In the genomic region with DNA sequence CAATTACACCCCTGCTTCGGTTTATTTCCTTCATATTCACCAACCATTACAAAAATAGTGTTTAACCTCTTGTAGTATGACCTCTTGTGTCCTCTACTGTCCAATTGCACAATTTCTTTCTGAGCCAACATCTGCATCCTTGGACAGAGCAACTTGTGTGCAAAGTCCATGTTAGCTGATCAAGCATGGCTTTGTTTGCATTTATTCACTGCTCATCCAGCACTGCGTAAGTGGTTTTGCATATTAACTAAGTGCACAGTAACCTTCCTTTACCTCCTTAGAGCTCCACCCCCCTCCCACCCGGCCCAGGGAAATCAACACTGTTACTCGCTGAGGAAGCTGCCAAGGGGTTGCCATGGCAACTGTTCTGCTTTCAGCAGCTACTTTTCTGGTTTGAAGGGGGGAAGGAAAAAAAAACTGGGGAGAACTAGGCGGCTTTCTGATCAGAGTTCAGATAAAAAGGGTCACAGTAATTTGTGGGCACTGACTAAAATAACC, we compare ENCODE assay signal across 8 cellular contexts.
DNase-seq lines count a peak whose midpoint lies in the region; ATAC-seq and TF ChIP-seq lines count a peak whose summit lies in the region.

No MANE protein-coding gene starts in this region.

- DNase-seq in OCI-M1 (lab: John Stamatoyannopoulos, UW) (peak; percentile 58), fibroblast of the conjunctiva (ENCODE audit: low read depth) (peak; percentile 69), neural crest cell (ENCODE audit: low read depth, low spot score) (peak; percentile 34)
- peak; percentile 60 for DNase-seq in activated T-helper 1 cell treated with anti-CD3 and anti-CD28 coated beads, Interleukin-12 subunit alpha, Interleukin-12 subunit beta, Interleukin-2, Interleukin-4 antibody, amounts not matched to agents 30 ng/mL and 10 ng/mL and 1 ng/mL, durations not matched to agents 14 hours and 24 hours and 36 hours (ENCODE audit: low spot score)

- peak overlapping the region; percentile 52 for H3K4me3 Mint-ChIP-seq in activated T-helper 1 cell treated with anti-CD3 and anti-CD28 coated beads, Interleukin-12 subunit alpha, Interleukin-12 subunit beta, Interleukin-2, Interleukin-4 antibody, amounts not matched to agents 30 ng/mL and 10 ng/mL and 1 ng/mL, durations not matched to agents 14 hours and 24 hours and 36 hours
- H3K4me3 Mint-ChIP-seq in neural crest cell = peak overlapping the region; percentile 72
- H3K4me3 Mint-ChIP-seq in stimulated activated naive CD8-positive, alpha-beta T cell treated with anti-CD3 and anti-CD28 coated beads, Interleukin-15, Interleukin-2, amounts not matched to agents 100 ng/mL and 50 ng/mL, for 24 hours = peak overlapping the region; percentile 77

- no peaks in the 10 kb centered on the region for H3K27me3 Mint-ChIP-seq in activated T-helper 1 cell treated with anti-CD3 and anti-CD28 coated beads, Interleukin-12 subunit alpha, Interleukin-12 subunit beta, Interleukin-2, Interleukin-4 antibody, amounts not matched to agents 30 ng/mL and 10 ng/mL and 1 ng/mL, durations not matched to agents 14 hours and 24 hours and 36 hours (ENCODE audit: insufficient read depth)
- no peaks in the 10 kb centered on the region for H3K27me3 Mint-ChIP-seq in neural crest cell (ENCODE audit: low read depth)
- no peaks in the 10 kb centered on the region for H3K27me3 Mint-ChIP-seq in stimulated activated naive CD8-positive, alpha-beta T cell treated with anti-CD3 and anti-CD28 coated beads, Interleukin-15, Interleukin-2, amounts not matched to agents 100 ng/mL and 50 ng/mL, for 24 hours

- intact Hi-C loops in activated T-helper 1 cell treated with anti-CD3 and anti-CD28 coated beads, Interleukin-12 subunit alpha, Interleukin-12 subunit beta, Interleukin-2, Interleukin-4 antibody, amounts not matched to agents 30 ng/mL and 10 ng/mL and 1 ng/mL, durations not matched to agents 14 hours and 24 hours and 36 hours (cut with micrococcal nuclease) = loop anchor here (1.0 to 5.0 kb wide), 11 partner anchors 43 to 1561 kb away; partner anchors contain the start of genes BORA, KLF5 and MZT1

- H3K4me1 Mint-ChIP-seq in activated T-helper 1 cell treated with anti-CD3 and anti-CD28 coated beads, Interleukin-12 subunit alpha, Interleukin-12 subunit beta, Interleukin-2, Interleukin-4 antibody, amounts not matched to agents 30 ng/mL and 10 ng/mL and 1 ng/mL, durations not matched to agents 14 hours and 24 hours and 36 hours (ENCODE audit: low read depth) = peaks cover 39% of the 10 kb centered on the region
- peaks cover 41% of the 10 kb centered on the region for H3K4me1 Mint-ChIP-seq in neural crest cell
- peaks cover 67% of the 10 kb centered on the region for H3K4me1 Mint-ChIP-seq in stimulated activated naive CD8-positive, alpha-beta T cell treated with anti-CD3 and anti-CD28 coated beads, Interleukin-15, Interleukin-2, amounts not matched to agents 100 ng/mL and 50 ng/mL, for 24 hours (ENCODE audit: low read depth)

- no peaks in the 10 kb centered on the region for H3K36me3 Mint-ChIP-seq in activated T-helper 1 cell treated with anti-CD3 and anti-CD28 coated beads, Interleukin-12 subunit alpha, Interleukin-12 subunit beta, Interleukin-2, Interleukin-4 antibody, amounts not matched to agents 30 ng/mL and 10 ng/mL and 1 ng/mL, durations not matched to agents 14 hours and 24 hours and 36 hours (ENCODE audit: low read depth)
- no peaks in the 10 kb centered on the region for H3K36me3 Mint-ChIP-seq in neural crest cell (ENCODE audit: low read depth)
- H3K36me3 Mint-ChIP-seq in stimulated activated naive CD8-positive, alpha-beta T cell treated with anti-CD3 and anti-CD28 coated beads, Interleukin-15, Interleukin-2, amounts not matched to agents 100 ng/mL and 50 ng/mL, for 24 hours (ENCODE audit: low read depth) = no peaks in the 10 kb centered on the region

- H3K9me3 Mint-ChIP-seq in activated T-helper 1 cell treated with anti-CD3 and anti-CD28 coated beads, Interleukin-12 subunit alpha, Interleukin-12 subunit beta, Interleukin-2, Interleukin-4 antibody, amounts not matched to agents 30 ng/mL and 10 ng/mL and 1 ng/mL, durations not matched to agents 14 hours and 24 hours and 36 hours = no peaks in the 10 kb centered on the region
- H3K9me3 Mint-ChIP-seq in neural crest cell = no peaks in the 10 kb centered on the region
- H3K9me3 Mint-ChIP-seq in stimulated activated naive CD8-positive, alpha-beta T cell treated with anti-CD3 and anti-CD28 coated beads, Interleukin-15, Interleukin-2, amounts not matched to agents 100 ng/mL and 50 ng/mL, for 24 hours = no peaks in the 10 kb centered on the region

- peak overlapping the region; percentile 79 for H3K27ac Mint-ChIP-seq in activated T-helper 1 cell treated with anti-CD3 and anti-CD28 coated beads, Interleukin-12 subunit alpha, Interleukin-12 subunit beta, Interleukin-2, Interleukin-4 antibody, amounts not matched to agents 30 ng/mL and 10 ng/mL and 1 ng/mL, durations not matched to agents 14 hours and 24 hours and 36 hours
- peak overlapping the region; percentile 95 for H3K27ac Mint-ChIP-seq in neural crest cell (ENCODE audit: unreplicated experiment)
- H3K27ac Mint-ChIP-seq in stimulated activated naive CD8-positive, alpha-beta T cell treated with anti-CD3 and anti-CD28 coated beads, Interleukin-15, Interleukin-2, amounts not matched to agents 100 ng/mL and 50 ng/mL, for 24 hours = peak overlapping the region; percentile 86

- no peak for TF ChIP-seq CTCF in neural crest cell (conservative IDR thresholded peaks at IDR 0.05)

- ATAC-seq in GM18511 (IDR thresholded peaks at IDR 0.05; ENCODE audit: unreplicated experiment) (peak; percentile 62), HG03442 (IDR thresholded peaks at IDR 0.05; ENCODE audit: unreplicated experiment) (peak; percentile 26), GM19023 (IDR thresholded peaks at IDR 0.05; ENCODE audit: unreplicated experiment) (no peak)
